ENCODE assay signal across 8 cellular contexts in genomic region chr7:105352018-105352612, GRCh38. TPM values are rescaled to one million over a fixed set of nuclear protein-coding genes. Genes with fewer than 3 reads are reported as not detected.
DNase-seq lines count a peak whose midpoint lies in the region; ATAC-seq and TF ChIP-seq lines count a peak whose summit lies in the region.

No MANE protein-coding gene starts in this region.

- H3K27me3 ChIP-seq in GM06990 (replicated peaks; ENCODE audit: control insufficient read depth, insufficient read depth, low read length), result no peaks in the 10 kb centered on the region
- no peaks in the 10 kb centered on the region for H3K27me3 ChIP-seq in tibial nerve

- H3K4me3 Mint-ChIP-seq in osteocyte (ENCODE audit: unreplicated experiment), result peak overlapping the region; percentile 72

- peak overlapping the region in 3 of 4 donors; percentile 63 to 82 (median 67) for H3K27ac ChIP-seq in tibial nerve

- no peaks in the 10 kb centered on the region for H3K9me3 ChIP-seq in tibial nerve

- TF ChIP-seq EP300 in tibial nerve (IDR thresholded peaks at IDR 0.05), result peak in 1 of 2 donors; percentile 83

- ATAC-seq in HG02588 (IDR thresholded peaks at IDR 0.05; ENCODE audit: unreplicated experiment), result peak; percentile 83

- WGBS in tibial nerve, 2 donors, result 15 to 20% methylated on average over 3 of the region's 3 CpGs

- H3K27ac Mint-ChIP-seq in osteocyte (ENCODE audit: unreplicated experiment), result peak overlapping the region; percentile 94

- TF ChIP-seq POLR2A in tibial nerve (IDR thresholded peaks at IDR 0.05), result no peak

- H3K36me3 ChIP-seq in GM06990 (ENCODE audit: control insufficient read depth, insufficient read depth, low read length) (no peaks in the 10 kb centered on the region), tibial nerve (no peaks in the 10 kb centered on the region)

- TF ChIP-seq CTCF in GM06990 (IDR thresholded peaks at IDR 0.05; ENCODE audit: insufficient read depth, low read length, poor library complexity, severe bottlenecking) (no peak), osteocyte (IDR thresholded peaks at IDR 0.05) (no peak), tibial nerve (IDR thresholded peaks at IDR 0.05) (no peak)

- H3K27me3 Mint-ChIP-seq in osteocyte (ENCODE audit: unreplicated experiment), result no peaks in the 10 kb centered on the region

- peaks cover 0 to 46% (median 33%) of the 10 kb centered on the region in 4 donors for H3K4me1 ChIP-seq in tibial nerve

- H3K4me1 Mint-ChIP-seq in osteocyte (ENCODE audit: unreplicated experiment), result peaks cover 45% of the 10 kb centered on the region

- H3K9me3 Mint-ChIP-seq in osteocyte (ENCODE audit: unreplicated experiment), result no peaks in the 10 kb centered on the region

- H3K4me3 ChIP-seq in GM06990 (replicated peaks; ENCODE audit: low read depth, low read length), result no peak overlapping the region
- no peak overlapping the region for H3K4me3 ChIP-seq in tibial nerve

- DNase-seq in GM06990 (ENCODE audit: extremely low read depth, insufficient read length) (peak; percentile 80), NCI-H2029 treated with DMSO at 0.1 percent for 48 hours (lab: John Stamatoyannopoulos, UW) (peak; percentile 53), activated T-cell treated with anti-CD3 and anti-CD28 coated beads for 24 hours (ENCODE audit: low read depth) (peak; percentile 42), fibroblast of gingiva (ENCODE audit: low read depth) (peak; percentile 94), osteocyte (ENCODE audit: extremely low spot score, unreplicated experiment) (no peak), tibial nerve (ENCODE audit: low spot score in 2 of 2) (peak; percentile 47 to 78), HuH-7.5 (ENCODE audit: low spot score) (no peak)

- no peaks in the 10 kb centered on the region for H3K36me3 Mint-ChIP-seq in osteocyte (ENCODE audit: unreplicated experiment)

RNA-seq across cellular contexts. Expression of gene SRPK2, which starts 36.6 kb away (rescaled TPM):
- total RNA-seq in osteocyte (69.2 and 69.5 TPM in 2 replicates), tibial nerve (10 to 100 TPM; 54.1 to 94.4 (median 61.9) TPM)

Comparison
In these comparisons a context has a peak if more than half of its experiments do, and no peak if none do; other contexts are left out.
1. DNase-seq: peak in GM06990 (single experiment), NCI-H2029 treated with DMSO at 0.1 percent for 48 hours (single experiment), activated T-cell treated with anti-CD3 and anti-CD28 coated beads for 24 hours (single experiment), fibroblast of gingiva (single experiment) and tibial nerve (2 of 2); none in osteocyte (single experiment) and HuH-7.5 (single experiment).